Comparison of ENCODE assay signal across 8 cellular contexts in genomic region chr2:70094171-70094977, GRCh38. TPM values are rescaled to one million over a fixed set of nuclear protein-coding genes. Genes with fewer than 3 reads are reported as not detected.
DNase-seq lines count a peak whose midpoint lies in the region; ATAC-seq and TF ChIP-seq lines count a peak whose summit lies in the region.
"Had no signal": no experiment of that assay in that cellular context is flagged by ENCODE, and none has a peak within 500 bp of the region (broad histone marks: within the 10 kb centered on the region; RNA-seq: fewer than 3 reads in every experiment).

No MANE protein-coding gene starts in this region.

- H3K9me3 Mint-ChIP-seq in IgD-negative memory B cell: no peaks in the 10 kb centered on the region
- H3K9me3 Mint-ChIP-seq in activated T-helper 2 cell treated with anti-CD3 and anti-CD28 coated beads, Interferon-gamma antibody, Interleukin-2, Interleukin-4, amounts not matched to agents 10 μg/mL and 5 μg/mL and 100 μg/mL, durations not matched to agents 14 hours and 24 hours and 36 hours: peaks cover 3% of the 10 kb centered on the region

- peak overlapping the region; percentile 7 to 97 for H3K9ac ChIP-seq in liver (ENCODE audit: low read depth in 1 of 2, low read length in 2 of 2)

- H3K27ac Mint-ChIP-seq in IgD-negative memory B cell: peak overlapping the region; percentile 94 to 98 (median 97)
- H3K27ac Mint-ChIP-seq in activated T-helper 2 cell treated with anti-CD3 and anti-CD28 coated beads, Interferon-gamma antibody, Interleukin-2, Interleukin-4, amounts not matched to agents 10 μg/mL and 5 μg/mL and 100 μg/mL, durations not matched to agents 14 hours and 24 hours and 36 hours: peak overlapping the region; percentile 98

- ATAC-seq in GM21717 (IDR thresholded peaks at IDR 0.05; ENCODE audit: unreplicated experiment) (no peak), HG03159 (IDR thresholded peaks at IDR 0.05; ENCODE audit: unreplicated experiment) (no peak)

- no peak for TF ChIP-seq RAD21 in liver (IDR thresholded peaks at IDR 0.05)

- no peaks in the 10 kb centered on the region for H3K9me3 ChIP-seq in liver (ENCODE audit: control insufficient read depth in 4 of 4, low read length in 3 of 4)

- H3K4me1 Mint-ChIP-seq in IgD-negative memory B cell: peaks cover 28 to 45% (median 39%) of the 10 kb centered on the region in 3 donors
- peaks cover 43% of the 10 kb centered on the region for H3K4me1 Mint-ChIP-seq in activated T-helper 2 cell treated with anti-CD3 and anti-CD28 coated beads, Interferon-gamma antibody, Interleukin-2, Interleukin-4, amounts not matched to agents 10 μg/mL and 5 μg/mL and 100 μg/mL, durations not matched to agents 14 hours and 24 hours and 36 hours (ENCODE audit: low read depth)

- H3K4me1 ChIP-seq in liver (ENCODE audit: control insufficient read depth in 4 of 4, insufficient read depth in 4 of 4, low read length in 3 of 4): peaks cover 10 to 28% (median 14%) of the 10 kb centered on the region in 4 donors

- no peaks in the 10 kb centered on the region for H3K27me3 ChIP-seq in liver (ENCODE audit: control insufficient read depth in 4 of 4, insufficient read depth in 4 of 4, low read length in 3 of 4)

- peak overlapping the region; percentile 81 to 97 (median 84) for H3K4me3 Mint-ChIP-seq in IgD-negative memory B cell
- peak overlapping the region; percentile 85 for H3K4me3 Mint-ChIP-seq in activated T-helper 2 cell treated with anti-CD3 and anti-CD28 coated beads, Interferon-gamma antibody, Interleukin-2, Interleukin-4, amounts not matched to agents 10 μg/mL and 5 μg/mL and 100 μg/mL, durations not matched to agents 14 hours and 24 hours and 36 hours (ENCODE audit: low read depth)

- intact Hi-C loops in activated T-helper 2 cell treated with anti-CD3 and anti-CD28 coated beads, Interferon-gamma antibody, Interleukin-2, Interleukin-4, amounts not matched to agents 10 μg/mL and 5 μg/mL and 100 μg/mL, durations not matched to agents 14 hours and 24 hours and 36 hours (cut with micrococcal nuclease): loop anchor here (2.0 kb wide), 2 partner anchors 14 to 30 kb away; no protein-coding TSS in a partner anchor

- TF ChIP-seq CTCF in liver (IDR thresholded peaks at IDR 0.05; ENCODE audit: low read depth, low read length, missing input control): no peak

- no peak overlapping the region for H3K4me3 ChIP-seq in liver (ENCODE audit: low read depth in 1 of 3, low read length in 3 of 3)

- WGBS in liver: 93% methylated on average over 5 of the region's 5 CpGs

- H3K27me3 Mint-ChIP-seq in IgD-negative memory B cell: no peaks in the 10 kb centered on the region
- no peaks in the 10 kb centered on the region for H3K27me3 Mint-ChIP-seq in activated T-helper 2 cell treated with anti-CD3 and anti-CD28 coated beads, Interferon-gamma antibody, Interleukin-2, Interleukin-4, amounts not matched to agents 10 μg/mL and 5 μg/mL and 100 μg/mL, durations not matched to agents 14 hours and 24 hours and 36 hours (ENCODE audit: low read depth)

- H3K36me3 Mint-ChIP-seq in IgD-negative memory B cell: peaks cover 7% of the 10 kb centered on the region
- peaks cover 30% of the 10 kb centered on the region for H3K36me3 Mint-ChIP-seq in activated T-helper 2 cell treated with anti-CD3 and anti-CD28 coated beads, Interferon-gamma antibody, Interleukin-2, Interleukin-4, amounts not matched to agents 10 μg/mL and 5 μg/mL and 100 μg/mL, durations not matched to agents 14 hours and 24 hours and 36 hours (ENCODE audit: low read depth)

- no peaks in the 10 kb centered on the region for H3K36me3 ChIP-seq in liver (ENCODE audit: control insufficient read depth in 4 of 4, insufficient read depth in 3 of 4, low read depth in 1 of 4, low read length in 3 of 4)

- DNase-seq in activated T-helper 2 cell treated with anti-CD3 and anti-CD28 coated beads, Interferon-gamma antibody, Interleukin-2, Interleukin-4, amounts not matched to agents 10 μg/mL and 5 μg/mL and 100 μg/mL, durations not matched to agents 14 hours and 24 hours and 36 hours (ENCODE audit: low spot score): no peak
- DNase-seq in substantia nigra (lab: John Stamatoyannopoulos, UW) (no peak), DMS153 treated with DMSO at 0.1 percent for 48 hours (lab: John Stamatoyannopoulos, UW; ENCODE audit: unreplicated experiment) (no peak)
- DNase-seq: NCI-H2081 treated with DMSO at 0.1 percent for 48 hours had no signal

- H3K27ac ChIP-seq in liver (ENCODE audit: low read depth in 1 of 2, low read length in 2 of 2) (peak overlapping the region; percentile 91 to 97), substantia nigra (ENCODE audit: low read depth, low read length, poor library complexity, severe bottlenecking) (peak overlapping the region; percentile 96)

TF ChIP-seq in liver, 16 proteins besides CTCF, POLR2A, EP300 and RAD21:
- no peak for TF ChIP-seq MAX (IDR thresholded peaks at IDR 0.05)
- no peak for TF ChIP-seq SP1 (IDR thresholded peaks at IDR 0.05)
- no peak for TF ChIP-seq REST (IDR thresholded peaks at IDR 0.05)
- TF ChIP-seq GABPA (IDR thresholded peaks at IDR 0.05 in 1 of 2, conservative IDR thresholded peaks at IDR 0.05 in 1 of 2): no peak
- no peak for TF ChIP-seq HNF4A (conservative IDR thresholded peaks at IDR 0.05)
- no peak for TF ChIP-seq FOXA1 (IDR thresholded peaks at IDR 0.05)
- no peak for TF ChIP-seq YY1 (IDR thresholded peaks at IDR 0.05)
- TF ChIP-seq ATF3 (IDR thresholded peaks at IDR 0.05): no peak
- TF ChIP-seq HNF4G (IDR thresholded peaks at IDR 0.05): no peak
- TF ChIP-seq RXRA (IDR thresholded peaks at IDR 0.05): no peak
- no peak for TF ChIP-seq NR2F2 (IDR thresholded peaks at IDR 0.05)
- TF ChIP-seq JUND (IDR thresholded peaks at IDR 0.05): no peak
- no peak for TF ChIP-seq EGR1 (IDR thresholded peaks at IDR 0.05; ENCODE audit: low read depth in 2 of 2)
- no peak for TF ChIP-seq ZBTB33 (IDR thresholded peaks at IDR 0.05)
- no peak for TF ChIP-seq FOXA2 (IDR thresholded peaks at IDR 0.05)
- no peak for TF ChIP-seq TAF1 (conservative IDR thresholded peaks at IDR 0.05)
TF ChIP-seq in liver: peak in this region for 0.

RNA-seq across cellular contexts. Expression of gene PCBP1, which starts 7.1 kb away (rescaled TPM):
- 123 TPM for polyA plus RNA-seq in IgD-negative memory B cell
- 433 and 442 TPM in 2 replicates for total RNA-seq in activated T-helper 2 cell treated with anti-CD3 and anti-CD28 coated beads, Interferon-gamma antibody, Interleukin-2, Interleukin-4, amounts not matched to agents 10 μg/mL and 5 μg/mL and 100 μg/mL, durations not matched to agents 14 hours and 24 hours and 36 hours
- 10 to 100 TPM; 64.0 to 87.9 TPM for total RNA-seq in liver
- polyA plus RNA-seq in liver: 100 to 1,000 TPM in 1 of 2 donors, 10 to 100 TPM in 1; 88.0 to 202 TPM
